In the genomic region with DNA sequence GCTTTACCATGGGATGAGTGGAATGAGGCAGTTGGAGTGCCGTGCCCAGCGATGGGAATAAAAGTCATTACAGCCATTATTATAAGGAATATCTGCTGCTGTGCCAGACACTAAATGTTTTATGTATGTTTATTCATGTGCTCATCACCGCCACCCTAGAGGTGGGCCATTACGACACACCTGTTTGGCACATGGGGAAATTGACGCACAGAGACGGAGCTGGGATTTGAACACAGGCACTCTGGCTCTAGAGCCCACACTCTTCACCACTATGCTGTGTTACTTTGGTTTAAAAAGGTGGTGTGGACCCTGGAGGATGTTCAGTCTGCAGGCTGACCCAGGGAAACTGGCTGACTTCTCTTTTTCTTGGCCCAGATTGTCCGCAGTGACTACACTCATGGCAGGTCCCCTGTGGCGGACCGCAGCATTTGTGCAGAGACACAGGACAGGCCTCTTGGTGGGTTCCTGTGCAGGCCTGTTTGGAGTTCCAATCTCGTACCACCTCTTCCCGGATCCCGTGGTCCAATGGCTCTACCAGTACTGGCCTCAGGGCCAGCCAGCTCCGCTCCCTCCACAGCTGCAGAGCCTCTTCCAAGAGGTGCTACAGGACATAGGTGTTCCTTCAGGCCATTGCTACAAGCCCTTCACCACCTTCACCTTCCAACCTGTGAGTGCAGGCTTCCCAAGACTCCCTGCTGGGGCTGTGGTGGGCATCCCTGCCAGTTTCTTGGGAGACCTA, we compare ENCODE assay signal across 14 cellular contexts. TPM values are rescaled to one million over a fixed set of nuclear protein-coding genes. Genes with fewer than 3 reads are reported as not detected.
DNase-seq lines count a peak whose midpoint lies in the region; ATAC-seq and TF ChIP-seq lines count a peak whose summit lies in the region.
"Had no signal": no experiment of that assay in that cellular context is flagged by ENCODE, and none has a peak within 500 bp of the region (broad histone marks: within the 10 kb centered on the region; RNA-seq: fewer than 3 reads in every experiment).

No MANE protein-coding gene starts in this region.

- POLR2A ChIA-PET in activated CD8-positive, alpha-beta T cell treated with anti-CD3 and anti-CD28 coated beads for 36 hours (lab: Charles Lee) = interaction anchor here (0.8 to 1.1 kb wide), 3 partner anchors 11 to 16 kb away, joined by 3 to 4 read pairs (median 3); no protein-coding TSS in a partner anchor
- POLR2A ChIA-PET in activated CD8-positive, alpha-beta T cell treated with anti-CD3 and anti-CD28 coated beads, Interleukin-2, amount 10 ng/mL, durations not matched to agents 7 days and 5 days (lab: Charles Lee) = no interaction called here
- POLR2A ChIA-PET in HEK293T (lab: Yijun Ruan, JAX) = no interaction called here

- TF ChIP-seq CTCF in activated CD8-positive, alpha-beta T cell treated with anti-CD3 and anti-CD28 coated beads for 36 hours (IDR thresholded peaks at IDR 0.05) = no peak
- TF ChIP-seq CTCF in LNCaP clone FGC (IDR thresholded peaks at IDR 0.05; ENCODE audit: control insufficient read depth, extremely low read depth, insufficient read depth) (no peak), brain (conservative IDR thresholded peaks at IDR 0.05) (no peak)

- no peak for ATAC-seq in activated CD8-positive, alpha-beta T cell treated with anti-CD3 and anti-CD28 coated beads for 36 hours
- ATAC-seq in activated CD8-positive, alpha-beta T cell treated with anti-CD3 and anti-CD28 coated beads, Interleukin-2, amount 10 ng/mL, durations not matched to agents 7 days and 5 days = no peak
- ATAC-seq in sciatic nerve = no peak
- ATAC-seq: activated CD4-positive, CD25-positive, alpha-beta regulatory T cell treated with anti-CD3 and anti-CD28 coated beads, Interleukin-2, amount 50 U/mL, for 24 hours; upper lobe of right lung had no signal

- intact Hi-C loops in activated CD8-positive, alpha-beta T cell treated with anti-CD3 and anti-CD28 coated beads for 36 hours (cut with micrococcal nuclease) = no loop called here
- intact Hi-C loops in sciatic nerve (cut with DNase I) = no loop called here

- no peaks in the 10 kb centered on the region for H3K27me3 Mint-ChIP-seq in activated CD8-positive, alpha-beta T cell treated with anti-CD3 and anti-CD28 coated beads for 36 hours
- H3K27me3 Mint-ChIP-seq in activated CD8-positive, alpha-beta T cell treated with anti-CD3 and anti-CD28 coated beads, Interleukin-2, amount 10 ng/mL, durations not matched to agents 7 days and 5 days (ENCODE audit: low read depth) = peaks cover 7% of the 10 kb centered on the region
- H3K27me3 Mint-ChIP-seq in brain = peaks cover 4% of the 10 kb centered on the region

- H3K27ac Mint-ChIP-seq in activated CD8-positive, alpha-beta T cell treated with anti-CD3 and anti-CD28 coated beads for 36 hours = no peak overlapping the region
- no peak overlapping the region for H3K27ac Mint-ChIP-seq in activated CD8-positive, alpha-beta T cell treated with anti-CD3 and anti-CD28 coated beads, Interleukin-2, amount 10 ng/mL, durations not matched to agents 7 days and 5 days
- peak overlapping the region in 3 of 5 experiments; percentile 21 to 66 (median 34) for H3K27ac Mint-ChIP-seq in brain
- H3K27ac Mint-ChIP-seq: dendritic cell treated with granulocyte-macrophage colony-stimulating factor and Interleukin-4, amounts not matched to agents 40 ng/mL and 50 ng/mL, for 4 days had no signal

- CTCF ChIA-PET in activated CD8-positive, alpha-beta T cell treated with anti-CD3 and anti-CD28 coated beads for 36 hours (lab: Charles Lee) = interaction anchor here (1.4 to 2.9 kb wide), 2 partner anchors 494 to 495 kb away, joined by 3 to 19 read pairs; no protein-coding TSS in a partner anchor
- CTCF ChIA-PET in activated CD8-positive, alpha-beta T cell treated with anti-CD3 and anti-CD28 coated beads, Interleukin-2, amount 10 ng/mL, durations not matched to agents 7 days and 5 days (lab: Charles Lee) = no interaction called here
- CTCF ChIA-PET in HEK293T (lab: Yijun Ruan, JAX) = no interaction called here

- no peaks in the 10 kb centered on the region for H3K9me3 Mint-ChIP-seq in activated CD8-positive, alpha-beta T cell treated with anti-CD3 and anti-CD28 coated beads for 36 hours
- no peaks in the 10 kb centered on the region for H3K9me3 Mint-ChIP-seq in activated CD8-positive, alpha-beta T cell treated with anti-CD3 and anti-CD28 coated beads, Interleukin-2, amount 10 ng/mL, durations not matched to agents 7 days and 5 days (ENCODE audit: insufficient read depth)
- peaks cover 0 to 3% (median 0%) of the 10 kb centered on the region in 5 experiments for H3K9me3 Mint-ChIP-seq in brain
- H3K9me3 Mint-ChIP-seq: dendritic cell treated with granulocyte-macrophage colony-stimulating factor and Interleukin-4, amounts not matched to agents 40 ng/mL and 50 ng/mL, for 4 days had no signal

- peak overlapping the region; percentile 94 for H3K4me3 ChIP-seq in LNCaP clone FGC (ENCODE audit: low read depth, low read length)

- peaks cover 41% of the 10 kb centered on the region for H3K4me1 Mint-ChIP-seq in activated CD8-positive, alpha-beta T cell treated with anti-CD3 and anti-CD28 coated beads for 36 hours (ENCODE audit: low read depth)
- peaks cover 24% of the 10 kb centered on the region for H3K4me1 Mint-ChIP-seq in activated CD8-positive, alpha-beta T cell treated with anti-CD3 and anti-CD28 coated beads, Interleukin-2, amount 10 ng/mL, durations not matched to agents 7 days and 5 days (ENCODE audit: low read depth)
- peaks cover 67% of the 10 kb centered on the region for H3K4me1 Mint-ChIP-seq in brain

- DNase-seq in activated CD8-positive, alpha-beta T cell treated with anti-CD3 and anti-CD28 coated beads for 36 hours = no peak
- DNase-seq in activated CD8-positive, alpha-beta T cell treated with anti-CD3 and anti-CD28 coated beads, Interleukin-2, amount 10 ng/mL, durations not matched to agents 7 days and 5 days = no peak
- no peak for DNase-seq in LNCaP clone FGC (ENCODE audit: low read depth)
- peak; percentile 36 for DNase-seq in sciatic nerve (ENCODE audit: low spot score)
- DNase-seq in NCI-H2029 (lab: John Stamatoyannopoulos, UW) = no peak
- no peak for DNase-seq in activated gamma-delta T cell (lab: John Stamatoyannopoulos, UW)
- DNase-seq in HEK293T (ENCODE audit: extremely low spot score) = no peak
- DNase-seq: EL, kidney glomerular epithelial cell, MV-4-11, upper lobe of right lung had no signal

- peaks cover 24% of the 10 kb centered on the region for H3K36me3 Mint-ChIP-seq in activated CD8-positive, alpha-beta T cell treated with anti-CD3 and anti-CD28 coated beads for 36 hours (ENCODE audit: low read depth)
- peaks cover 7% of the 10 kb centered on the region for H3K36me3 Mint-ChIP-seq in activated CD8-positive, alpha-beta T cell treated with anti-CD3 and anti-CD28 coated beads, Interleukin-2, amount 10 ng/mL, durations not matched to agents 7 days and 5 days (ENCODE audit: low read depth)
- peaks cover 14% of the 10 kb centered on the region for H3K36me3 Mint-ChIP-seq in brain

- H3K4me3 Mint-ChIP-seq in activated CD8-positive, alpha-beta T cell treated with anti-CD3 and anti-CD28 coated beads for 36 hours = peak overlapping the region; percentile 99
- H3K4me3 Mint-ChIP-seq in activated CD8-positive, alpha-beta T cell treated with anti-CD3 and anti-CD28 coated beads, Interleukin-2, amount 10 ng/mL, durations not matched to agents 7 days and 5 days = no peak overlapping the region
- H3K4me3 Mint-ChIP-seq in brain = peak overlapping the region; percentile 71 to 90 (median 87)

TF ChIP-seq in HEK293T, 16 proteins besides CTCF, POLR2A, EP300 and RAD21:
- TF ChIP-seq BHLHE40 (IDR thresholded peaks at IDR 0.05; ENCODE audit: borderline replicate concordance) (no peak), PKNOX1 (IDR thresholded peaks at IDR 0.05) (no peak), HDGF (IDR thresholded peaks at IDR 0.05; ENCODE audit: borderline replicate concordance) (no peak), LEF1 (IDR thresholded peaks at IDR 0.05; ENCODE audit: borderline replicate concordance) (no peak), FOXA1 (IDR thresholded peaks at IDR 0.05) (no peak), FOXK2 (IDR thresholded peaks at IDR 0.05) (no peak), TARDBP (IDR thresholded peaks at IDR 0.05) (no peak), L3MBTL2 (conservative IDR thresholded peaks at IDR 0.05) (no peak), FOXM1 (IDR thresholded peaks at IDR 0.05; ENCODE audit: borderline replicate concordance) (no peak), ELF4 (IDR thresholded peaks at IDR 0.05) (no peak), SP1 (IDR thresholded peaks at IDR 0.05) (no peak)

RNA-seq across cellular contexts. Expression of gene TMEM177, which starts 1.6 kb away (rescaled TPM):
- 10 to 100 TPM; 13.1 to 14.6 TPM for total RNA-seq in activated CD8-positive, alpha-beta T cell treated with anti-CD3 and anti-CD28 coated beads for 36 hours
- 10 to 100 TPM in 1 of 2 experiments, 1 to 10 TPM in 1; 9.1 to 10.4 TPM for total RNA-seq in activated CD8-positive, alpha-beta T cell treated with anti-CD3 and anti-CD28 coated beads, Interleukin-2, amount 10 ng/mL, durations not matched to agents 7 days and 5 days
- 6.9 TPM for polyA plus RNA-seq in brain (ENCODE audit: insufficient read depth, low read depth, low replicate concordance)
- total RNA-seq in sciatic nerve = 8.2 TPM

Comparison
In these comparisons a context has a peak if more than half of its experiments do, and no peak if none do; other contexts are left out.
1. H3K27ac Mint-ChIP-seq: peak in brain (3 of 5); none in activated CD8-positive, alpha-beta T cell treated with anti-CD3 and anti-CD28 coated beads for 36 hours (single experiment) and activated CD8-positive, alpha-beta T cell treated with anti-CD3 and anti-CD28 coated beads, Interleukin-2, amount 10 ng/mL, durations not matched to agents 7 days and 5 days (single experiment).